In the genomic region with DNA sequence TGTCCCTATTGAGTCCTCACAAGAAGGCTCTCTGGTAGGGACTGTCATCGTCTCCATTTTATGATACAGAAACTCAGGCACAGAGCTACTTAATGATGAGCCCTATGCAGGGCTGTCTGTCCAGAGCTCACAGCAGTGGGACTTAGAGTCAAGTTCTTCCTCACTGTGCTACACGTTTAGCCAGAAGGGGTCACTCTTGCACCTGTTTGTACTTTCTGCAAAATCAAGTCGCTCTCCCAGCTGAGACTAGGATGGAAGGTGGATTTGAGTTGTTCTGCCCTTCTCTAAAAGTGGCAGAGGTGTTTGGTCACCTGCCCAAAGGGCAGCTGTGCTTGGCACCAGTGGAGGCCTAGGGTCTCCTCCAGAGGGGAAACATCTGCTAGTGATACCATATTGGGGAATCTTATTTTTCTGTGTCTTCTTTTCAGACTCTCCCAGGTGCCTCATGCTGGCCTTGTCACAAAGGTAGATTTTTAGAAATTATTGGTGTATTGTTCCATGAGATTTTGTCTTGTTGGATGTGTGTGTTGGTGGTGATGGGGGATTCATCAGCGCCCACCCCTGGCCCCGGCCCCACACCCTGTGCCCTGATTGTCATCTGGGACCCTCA, we compare ENCODE assay signal across 9 cellular contexts.
DNase-seq lines count a peak whose midpoint lies in the region; ATAC-seq and TF ChIP-seq lines count a peak whose summit lies in the region.
"Had no signal": no experiment of that assay in that cellular context is flagged by ENCODE, and none has a peak within 500 bp of the region (broad histone marks: within the 10 kb centered on the region; RNA-seq: fewer than 3 reads in every experiment).

No MANE protein-coding gene starts in this region.

- peak; percentile 82 for TF ChIP-seq CTCF in DND-41 (IDR thresholded peaks at IDR 0.05; ENCODE audit: borderline replicate concordance, extremely low read depth, low read length, poor library complexity, severe bottlenecking)
- TF ChIP-seq CTCF in HL-60 (IDR thresholded peaks at IDR 0.05; ENCODE audit: insufficient read depth, low read length) = peak; percentile 88
- peak; percentile 86 for TF ChIP-seq CTCF in foreskin fibroblast (IDR thresholded peaks at IDR 0.05; ENCODE audit: low read depth, low read length)
- peak in 2 of 3 donors; percentile 17 to 65 for TF ChIP-seq CTCF in ovary (IDR thresholded peaks at IDR 0.05)

- intact Hi-C loops in ovary (cut with DNase I) = loop anchor here in 2 of 4 donors (5.0 to 10.0 kb wide), 3 partner anchors 158 to 380 kb away; no protein-coding TSS in a partner anchor

- no peaks in the 10 kb centered on the region for H4K20me1 ChIP-seq in DND-41 (ENCODE audit: insufficient read depth, low read length)

- H3K9ac ChIP-seq in DND-41 (ENCODE audit: low read depth, low read length) = no peak overlapping the region

- H3K4me3 ChIP-seq in DND-41 (ENCODE audit: low read depth in 1 of 2, low read length in 2 of 2) = no peak overlapping the region
- no peak overlapping the region for H3K4me3 ChIP-seq in HL-60 (replicated peaks; ENCODE audit: insufficient read depth, low read length)
- no peak overlapping the region for H3K4me3 ChIP-seq in foreskin fibroblast (ENCODE audit: low read depth in 1 of 2, low read length in 2 of 2)
- H3K4me3 ChIP-seq in ovary = no peak overlapping the region

- H3K27ac Mint-ChIP-seq in activated T-cell treated with anti-CD3 and anti-CD28 coated beads, Interleukin-2, amount 50 U/mL, for 24 hours = no peak overlapping the region
- H3K27ac Mint-ChIP-seq: activated naive CD4-positive, alpha-beta T cell treated with anti-CD3 and anti-CD28 coated beads, Interleukin-2, amount 50 U/mL, for 24 hours had no signal

- no peak overlapping the region for H3K27ac ChIP-seq in DND-41 (ENCODE audit: low read length)
- no peak overlapping the region for H3K27ac ChIP-seq in HL-60 (replicated peaks)
- no peak overlapping the region for H3K27ac ChIP-seq in ovary

- DNase-seq in DND-41 (peak; percentile 51), HL-60 (ENCODE audit: low read depth in 1 of 2, low spot score in 1 of 2) (peak; percentile 34 to 77), OCI-M1 (lab: John Stamatoyannopoulos, UW) (peak; percentile 82), foreskin fibroblast (peak; percentile 69 to 90), ovary (peak in 4 of 5 donors; percentile 49 to 70 (median 56))
- peak; percentile 40 for DNase-seq in activated T-cell treated with anti-CD3 and anti-CD28 coated beads, Interleukin-2, amount 50 U/mL, for 24 hours

- H3K9me3 Mint-ChIP-seq in activated T-cell treated with anti-CD3 and anti-CD28 coated beads, Interleukin-2, amount 50 U/mL, for 24 hours = no peaks in the 10 kb centered on the region
- H3K9me3 Mint-ChIP-seq: activated naive CD4-positive, alpha-beta T cell treated with anti-CD3 and anti-CD28 coated beads, Interleukin-2, amount 50 U/mL, for 24 hours had no signal

- H3K27me3 ChIP-seq in DND-41 (ENCODE audit: insufficient read depth, low read length, poor library complexity) (no peaks in the 10 kb centered on the region), HL-60 (ENCODE audit: insufficient read depth, poor library complexity, severe bottlenecking) (no peaks in the 10 kb centered on the region), ovary (no peaks in the 10 kb centered on the region)

- peak; percentile 78 for ATAC-seq in DND-41 (ENCODE audit: insufficient read depth, low read depth)
- ATAC-seq in HG03469 (IDR thresholded peaks at IDR 0.05; ENCODE audit: unreplicated experiment) = no peak
- ATAC-seq in GM18873 (IDR thresholded peaks at IDR 0.05; ENCODE audit: low FRiP score, unreplicated experiment) = no peak

- H3K4me1 ChIP-seq in DND-41 (ENCODE audit: insufficient read depth, low read length) (no peaks in the 10 kb centered on the region), ovary (ENCODE audit: insufficient read depth) (no peaks in the 10 kb centered on the region)

- no peak overlapping the region for H2AFZ ChIP-seq in DND-41 (ENCODE audit: low read depth, low read length)

- no peak overlapping the region for H3K4me2 ChIP-seq in DND-41 (ENCODE audit: insufficient read depth, low read length)

- H3K79me2 ChIP-seq in DND-41 (ENCODE audit: insufficient read depth, low read length) = no peaks in the 10 kb centered on the region

- H3K4me3 Mint-ChIP-seq in activated T-cell treated with anti-CD3 and anti-CD28 coated beads, Interleukin-2, amount 50 U/mL, for 24 hours = no peak overlapping the region
- H3K4me3 Mint-ChIP-seq: activated naive CD4-positive, alpha-beta T cell treated with anti-CD3 and anti-CD28 coated beads, Interleukin-2, amount 50 U/mL, for 24 hours had no signal

- no peak for TF ChIP-seq POLR2A in ovary (IDR thresholded peaks at IDR 0.05)

- 34 to 49% (median 47%) methylated on average over 5 of the region's 5 CpGs for WGBS in ovary, 3 donors

- no peak for TF ChIP-seq EP300 in ovary (IDR thresholded peaks at IDR 0.05)

- H3K36me3 ChIP-seq in DND-41 (ENCODE audit: insufficient read depth, low read length) (peaks cover 33% of the 10 kb centered on the region), ovary (no peaks in the 10 kb centered on the region)

- H3K27me3 Mint-ChIP-seq in activated T-cell treated with anti-CD3 and anti-CD28 coated beads, Interleukin-2, amount 50 U/mL, for 24 hours = no peaks in the 10 kb centered on the region
- H3K27me3 Mint-ChIP-seq: activated naive CD4-positive, alpha-beta T cell treated with anti-CD3 and anti-CD28 coated beads, Interleukin-2, amount 50 U/mL, for 24 hours had no signal

- H3K4me1 Mint-ChIP-seq in activated T-cell treated with anti-CD3 and anti-CD28 coated beads, Interleukin-2, amount 50 U/mL, for 24 hours (ENCODE audit: low read depth) = peaks cover 8% of the 10 kb centered on the region
- H3K4me1 Mint-ChIP-seq: activated naive CD4-positive, alpha-beta T cell treated with anti-CD3 and anti-CD28 coated beads, Interleukin-2, amount 50 U/mL, for 24 hours had no signal

- H3K36me3 Mint-ChIP-seq in activated T-cell treated with anti-CD3 and anti-CD28 coated beads, Interleukin-2, amount 50 U/mL, for 24 hours (ENCODE audit: low read depth) = peaks cover 74% of the 10 kb centered on the region

- H3K9me3 ChIP-seq in DND-41 (ENCODE audit: insufficient read depth, low read length, severe bottlenecking) (no peaks in the 10 kb centered on the region), ovary (no peaks in the 10 kb centered on the region)
